ENCODE assay signal across 12 cellular contexts in genomic region chr9:38263534-38263933, GRCh38.
DNase-seq lines count a peak whose midpoint lies in the region; ATAC-seq lines count a peak whose summit lies in the region.
"Had no signal": no experiment of that assay in that cellular context is flagged by ENCODE, and none has a peak within 500 bp of the region (broad histone marks: within the 10 kb centered on the region; RNA-seq: fewer than 3 reads in every experiment).

No MANE protein-coding gene starts in this region.

- ATAC-seq in HG02571 (IDR thresholded peaks at IDR 0.05; ENCODE audit: unreplicated experiment) (no peak), HG02610 (IDR thresholded peaks at IDR 0.05; ENCODE audit: unreplicated experiment) (no peak)
- ATAC-seq: T-cell had no signal

- DNase-seq in NCI-H2171 treated with DMSO at 0.1 percent for 48 hours (lab: John Stamatoyannopoulos, UW) (peak; percentile 19), NCI-H2171 (lab: John Stamatoyannopoulos, UW) (no peak), NCI-H69 (lab: John Stamatoyannopoulos, UW) (peak; percentile 69), dermis microvascular lymphatic vessel endothelial cell (ENCODE audit: low read depth in 2 of 2) (peak; percentile 36 to 53), skeletal muscle cell (ENCODE audit: low read depth) (peak; percentile 9), NCI-H128 (lab: John Stamatoyannopoulos, UW; ENCODE audit: unreplicated experiment) (no peak)
- DNase-seq: activated effector memory CD4-positive, alpha-beta T cell treated with Interleukin-2 at 50 U/mL for 16 hours; head of caudate nucleus; T-cell had no signal

- H3K4me3 ChIP-seq in skeletal muscle cell (ENCODE audit: low read depth, low read length): no peak overlapping the region
- H3K4me3 ChIP-seq: BLaER1 treated with 17β-estradiol and CSF1 and Interleukin-3, amounts not matched to agents 10 nM and 100 nM had no signal

Comparison
In these comparisons a context has a peak if more than half of its experiments do, and no peak if none do; other contexts are left out.
1. DNase-seq: peak in NCI-H2171 treated with DMSO at 0.1 percent for 48 hours (single experiment), NCI-H69 (single experiment), dermis microvascular lymphatic vessel endothelial cell (2 of 2) and skeletal muscle cell (single experiment); none in NCI-H2171 (single experiment) and NCI-H128 (single experiment).